In genomic region chr17:56269509-56269908, GRCh38 we compare ENCODE assay signal across 22 cellular contexts.
"Had no signal": no experiment of that assay in that cellular context is flagged by ENCODE, and none has a peak within 500 bp of the region (broad histone marks: within the 10 kb centered on the region; RNA-seq: fewer than 3 reads in every experiment).

No MANE protein-coding gene starts in this region.

- DNase-seq: activated B cell treated with CpG ODN at 0.5 μM for 24 hours; activated CD4-positive, alpha-beta T cell treated with anti-CD3 and anti-CD28 coated beads for 48 hours; activated CD8-positive, alpha-beta memory T cell treated with anti-CD3 and anti-CD28 coated beads, Interleukin-2, amount 50 U/mL, for 4 hours; activated CD8-positive, alpha-beta T cell treated with anti-CD3 and anti-CD28 coated beads, Interleukin-2, amount 10 ng/mL, durations not matched to agents 7 days and 5 days; activated gamma-delta T cell treated with Interleukin-2 at 50 U/mL for 16 hours; activated T-cell treated with anti-CD3 and anti-CD28 coated beads, Interleukin-2, amount 50 U/mL, for 72 hours; amygdala; central memory CD4-positive, alpha-beta T cell; colonic mucosa; effector CD8-positive, alpha-beta T cell; esophagus squamous epithelium; gastrocnemius medialis; heart left ventricle; immature natural killer cell; lower lobe of right lung; midbrain; naive B cell; ovary; sigmoid colon; spleen; thyroid gland had no signal

- H3K27ac ChIP-seq: colonic mucosa, esophagus squamous epithelium, gastrocnemius medialis, heart left ventricle, lower lobe of right lung, neural progenitor cell, ovary, sigmoid colon, spleen, thyroid gland had no signal

- H3K4me3 ChIP-seq: colonic mucosa, esophagus squamous epithelium, gastrocnemius medialis, heart left ventricle, lower lobe of right lung, neural progenitor cell, ovary, sigmoid colon, spleen, thyroid gland had no signal

- H3K27me3 ChIP-seq: colonic mucosa, gastrocnemius medialis, heart left ventricle, neural progenitor cell, ovary, sigmoid colon, spleen, thyroid gland had no signal
